ENCODE assay signal across 12 cellular contexts in genomic region chr12:112357214-112357613, GRCh38.
DNase-seq lines count a peak whose midpoint lies in the region; ATAC-seq and TF ChIP-seq lines count a peak whose summit lies in the region.
"Had no signal": no experiment of that assay in that cellular context is flagged by ENCODE, and none has a peak within 500 bp of the region (broad histone marks: within the 10 kb centered on the region; RNA-seq: fewer than 3 reads in every experiment).

No MANE protein-coding gene starts in this region.

- H3K27me3 Mint-ChIP-seq in stimulated activated naive B cell treated with anti-CD40 and anti-IgM and Interleukin-4, amounts not matched to agents 10 μg/mL and 1 μg/mL and 100 μg/mL, for 72 hours, result no peaks in the 10 kb centered on the region
- H3K27me3 Mint-ChIP-seq: CD4-positive, alpha-beta memory T cell had no signal

- H3K4me3 Mint-ChIP-seq in stimulated activated naive B cell treated with anti-CD40 and anti-IgM and Interleukin-4, amounts not matched to agents 10 μg/mL and 1 μg/mL and 100 μg/mL, for 72 hours, result no peak overlapping the region
- H3K4me3 Mint-ChIP-seq: CD4-positive, alpha-beta memory T cell had no signal

- peak overlapping the region; percentile 10 for H3K27ac Mint-ChIP-seq in stimulated activated naive B cell treated with anti-CD40 and anti-IgM and Interleukin-4, amounts not matched to agents 10 μg/mL and 1 μg/mL and 100 μg/mL, for 72 hours

- peak; percentile 15 for DNase-seq in EH (ENCODE audit: low read depth)
- DNase-seq in OCI-M1 (lab: John Stamatoyannopoulos, UW), result peak; percentile 31
- DNase-seq in erythroblast (lab: John Stamatoyannopoulos, UW), result peak; percentile 46 to 62
- DNase-seq in stimulated activated naive B cell treated with anti-CD40 and anti-IgM and Interleukin-4, amounts not matched to agents 10 μg/mL and 1 μg/mL and 100 μg/mL, for 72 hours, result no peak
- DNase-seq in kidney tubule cell (ENCODE audit: low spot score), result no peak
- DNase-seq in germinal center (ENCODE audit: low spot score), result no peak
- DNase-seq: BE2C; CD4-positive, alpha-beta memory T cell; DMS79 treated with DMSO at 0.1 percent for 48 hours; GF-D8 had no signal

- peaks cover 7 to 9% of the 10 kb centered on the region in 2 donors for H3K36me3 Mint-ChIP-seq in stimulated activated naive B cell treated with anti-CD40 and anti-IgM and Interleukin-4, amounts not matched to agents 10 μg/mL and 1 μg/mL and 100 μg/mL, for 72 hours

- peaks cover 1 to 3% of the 10 kb centered on the region in 2 donors for H3K9me3 Mint-ChIP-seq in stimulated activated naive B cell treated with anti-CD40 and anti-IgM and Interleukin-4, amounts not matched to agents 10 μg/mL and 1 μg/mL and 100 μg/mL, for 72 hours
- H3K9me3 Mint-ChIP-seq: CD4-positive, alpha-beta memory T cell had no signal

- TF ChIP-seq POLR2A in erythroblast (IDR thresholded peaks at IDR 0.05; ENCODE audit: low read length), result no peak

- no peak for ATAC-seq in stimulated activated naive B cell treated with anti-CD40 and anti-IgM and Interleukin-4, amounts not matched to agents 10 μg/mL and 1 μg/mL and 100 μg/mL, for 72 hours (replicated peaks)
- no peak for ATAC-seq in GM19023 (IDR thresholded peaks at IDR 0.05; ENCODE audit: unreplicated experiment)
- ATAC-seq: HCT116 had no signal

- H3K4me1 Mint-ChIP-seq in stimulated activated naive B cell treated with anti-CD40 and anti-IgM and Interleukin-4, amounts not matched to agents 10 μg/mL and 1 μg/mL and 100 μg/mL, for 72 hours, result peaks cover 21 to 48% of the 10 kb centered on the region in 2 donors

Comparison
In these comparisons a context has a peak if more than half of its experiments do, and no peak if none do; other contexts are left out.
1. DNase-seq: peak in EH (single experiment), OCI-M1 (single experiment) and erythroblast (2 of 2); none in stimulated activated naive B cell treated with anti-CD40 and anti-IgM and Interleukin-4, amounts not matched to agents 10 μg/mL and 1 μg/mL and 100 μg/mL, for 72 hours (single experiment), kidney tubule cell (single experiment) and germinal center (single experiment).